Comparison of ENCODE assay signal across 18 cellular contexts in the genomic region with DNA sequence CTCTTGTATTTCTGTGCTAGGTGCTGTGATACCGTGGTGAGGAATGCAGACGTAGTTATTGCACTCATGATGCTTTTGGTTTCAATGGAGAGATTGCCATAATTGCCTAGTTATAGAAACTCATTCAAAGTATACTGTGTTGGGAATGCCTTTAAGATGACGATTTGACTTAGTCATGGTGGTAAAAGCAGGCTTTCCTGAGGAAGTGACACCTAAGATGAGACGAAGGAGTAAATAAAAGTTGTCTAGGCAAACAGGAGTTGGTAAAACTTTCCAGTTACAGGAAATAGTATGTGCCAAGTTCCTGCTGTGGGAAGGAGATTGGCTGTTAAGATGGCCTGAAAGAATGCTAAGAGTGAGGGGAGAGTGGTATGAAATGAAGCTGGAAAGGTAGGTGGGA. TPM values are rescaled to one million over a fixed set of nuclear protein-coding genes. Genes with fewer than 3 reads are reported as not detected.
DNase-seq lines count a peak whose midpoint lies in the region; ATAC-seq and TF ChIP-seq lines count a peak whose summit lies in the region.
"Had no signal": no experiment of that assay in that cellular context is flagged by ENCODE, and none has a peak within 500 bp of the region (broad histone marks: within the 10 kb centered on the region; RNA-seq: fewer than 3 reads in every experiment).

No MANE protein-coding gene starts in this region.

- no peak for DNase-seq in GM23338 (ENCODE audit: low spot score)
- peak; percentile 96 for DNase-seq in M059J (ENCODE audit: low read depth)
- peak; percentile 66 to 87 for DNase-seq in cardiac fibroblast (ENCODE audit: low read depth in 2 of 2)
- DNase-seq in mucosa of descending colon = no peak
- no peak for DNase-seq in RPMI8226
- DNase-seq in stimulated activated CD4-positive, alpha-beta T cell treated with anti-CD3 and anti-CD28 coated beads, Interleukin-12 subunit alpha, Interleukin-12 subunit beta, amount 100 ng/mL, for 4 hours = no peak
- DNase-seq in putamen (ENCODE audit: low spot score) = no peak
- DNase-seq in AG08395 (ENCODE audit: low spot score) = no peak
- DNase-seq: activated CD8-positive, alpha-beta memory T cell treated with anti-CD3 and anti-CD28 coated beads for 24 hours; activated effector memory CD4-positive, alpha-beta T cell treated with Interleukin-2 at 50 U/mL for 16 hours; CD4-positive, CD25-positive, alpha-beta regulatory T cell; heart right ventricle; naive B cell; NCI-H187 treated with DMSO at 0.1 percent for 48 hours; NCI-H82; SHP77; stimulated activated CD4-positive, alpha-beta T cell treated with anti-CD3 and anti-CD28 coated beads, Interleukin-4, amount 100 ng/mL, for 1 hour had no signal

- H3K4me3 Mint-ChIP-seq in GM23338 = no peak overlapping the region
- H3K4me3 Mint-ChIP-seq: brain; CD4-positive, CD25-positive, alpha-beta regulatory T cell; naive B cell had no signal

- peaks cover 3% of the 10 kb centered on the region for H3K27me3 Mint-ChIP-seq in GM23338 (ENCODE audit: insufficient read depth, low read depth, poor library complexity)
- H3K27me3 Mint-ChIP-seq: brain; CD4-positive, CD25-positive, alpha-beta regulatory T cell; naive B cell had no signal

- H2AFZ ChIP-seq in GM23338 = no peak overlapping the region

- no peak overlapping the region for H3K4me2 ChIP-seq in GM23338

- H3K36me3 ChIP-seq in GM23338 (ENCODE audit: insufficient read depth) (no peaks in the 10 kb centered on the region), mucosa of descending colon (ENCODE audit: low read depth) (no peaks in the 10 kb centered on the region)

- no peak for TF ChIP-seq CTCF in GM23338 (conservative IDR thresholded peaks at IDR 0.05; ENCODE audit: low read depth in 2 of 2)
- no peak for TF ChIP-seq CTCF in cardiac fibroblast (IDR thresholded peaks at IDR 0.05; ENCODE audit: low read depth, low read length)
- TF ChIP-seq CTCF in mucosa of descending colon (IDR thresholded peaks at IDR 0.05) = no peak

- H3K9me3 ChIP-seq in mucosa of descending colon = no peaks in the 10 kb centered on the region

- no peaks in the 10 kb centered on the region for H3F3A ChIP-seq in GM23338 (replicated peaks; ENCODE audit: low read depth)

- H3K27ac Mint-ChIP-seq in GM23338 = peak overlapping the region; percentile 25; the same call in 1 of the 2 replicates
- H3K27ac Mint-ChIP-seq: brain had no signal

- H3K27me3 ChIP-seq in GM23338 (ENCODE audit: insufficient read depth) = no peaks in the 10 kb centered on the region
- H3K27me3 ChIP-seq: heart right ventricle had no signal

- ATAC-seq in GM23338 (no peak), mucosa of descending colon (peak; percentile 75)
- ATAC-seq: heart right ventricle had no signal

- H3K4me1 Mint-ChIP-seq in GM23338 = peaks cover 6% of the 10 kb centered on the region; the same call in 2 of the 3 replicates

- no peaks in the 10 kb centered on the region for H3K9me2 ChIP-seq in GM23338 (ENCODE audit: insufficient read depth)

- intact Hi-C loops in mucosa of descending colon (cut with DNase I, micrococcal nuclease) = no loop called here

- H3K27ac ChIP-seq in GM23338 (ENCODE audit: low read depth) = no peak overlapping the region
- H3K27ac ChIP-seq: heart right ventricle had no signal

- no peaks in the 10 kb centered on the region for H4K20me1 ChIP-seq in GM23338 (replicated peaks; ENCODE audit: insufficient read depth)

- H3K9me3 Mint-ChIP-seq in GM23338 = no peaks in the 10 kb centered on the region
- H3K9me3 Mint-ChIP-seq: brain; CD4-positive, CD25-positive, alpha-beta regulatory T cell; naive B cell had no signal

- no peaks in the 10 kb centered on the region for H3K79me2 ChIP-seq in GM23338 (replicated peaks; ENCODE audit: insufficient read depth)

- H3K4me3 ChIP-seq in GM23338 (no peak overlapping the region), cardiac fibroblast (replicated peaks in 1 of 2; ENCODE audit: low read depth in 2 of 2, low read length in 2 of 2) (no peak overlapping the region), mucosa of descending colon (no peak overlapping the region)
- H3K4me3 ChIP-seq: heart right ventricle had no signal

- no peaks in the 10 kb centered on the region for H3K36me3 Mint-ChIP-seq in GM23338 (ENCODE audit: low read depth)

- H3K4me1 ChIP-seq in GM23338 (ENCODE audit: insufficient read depth) = no peaks in the 10 kb centered on the region
- H3K4me1 ChIP-seq in mucosa of descending colon (ENCODE audit: low read depth) = no peaks in the 10 kb centered on the region

TF ChIP-seq in GM23338, 12 proteins besides CTCF, POLR2A, EP300 and RAD21 (continues in another document):
- TF ChIP-seq, protein P1, sequence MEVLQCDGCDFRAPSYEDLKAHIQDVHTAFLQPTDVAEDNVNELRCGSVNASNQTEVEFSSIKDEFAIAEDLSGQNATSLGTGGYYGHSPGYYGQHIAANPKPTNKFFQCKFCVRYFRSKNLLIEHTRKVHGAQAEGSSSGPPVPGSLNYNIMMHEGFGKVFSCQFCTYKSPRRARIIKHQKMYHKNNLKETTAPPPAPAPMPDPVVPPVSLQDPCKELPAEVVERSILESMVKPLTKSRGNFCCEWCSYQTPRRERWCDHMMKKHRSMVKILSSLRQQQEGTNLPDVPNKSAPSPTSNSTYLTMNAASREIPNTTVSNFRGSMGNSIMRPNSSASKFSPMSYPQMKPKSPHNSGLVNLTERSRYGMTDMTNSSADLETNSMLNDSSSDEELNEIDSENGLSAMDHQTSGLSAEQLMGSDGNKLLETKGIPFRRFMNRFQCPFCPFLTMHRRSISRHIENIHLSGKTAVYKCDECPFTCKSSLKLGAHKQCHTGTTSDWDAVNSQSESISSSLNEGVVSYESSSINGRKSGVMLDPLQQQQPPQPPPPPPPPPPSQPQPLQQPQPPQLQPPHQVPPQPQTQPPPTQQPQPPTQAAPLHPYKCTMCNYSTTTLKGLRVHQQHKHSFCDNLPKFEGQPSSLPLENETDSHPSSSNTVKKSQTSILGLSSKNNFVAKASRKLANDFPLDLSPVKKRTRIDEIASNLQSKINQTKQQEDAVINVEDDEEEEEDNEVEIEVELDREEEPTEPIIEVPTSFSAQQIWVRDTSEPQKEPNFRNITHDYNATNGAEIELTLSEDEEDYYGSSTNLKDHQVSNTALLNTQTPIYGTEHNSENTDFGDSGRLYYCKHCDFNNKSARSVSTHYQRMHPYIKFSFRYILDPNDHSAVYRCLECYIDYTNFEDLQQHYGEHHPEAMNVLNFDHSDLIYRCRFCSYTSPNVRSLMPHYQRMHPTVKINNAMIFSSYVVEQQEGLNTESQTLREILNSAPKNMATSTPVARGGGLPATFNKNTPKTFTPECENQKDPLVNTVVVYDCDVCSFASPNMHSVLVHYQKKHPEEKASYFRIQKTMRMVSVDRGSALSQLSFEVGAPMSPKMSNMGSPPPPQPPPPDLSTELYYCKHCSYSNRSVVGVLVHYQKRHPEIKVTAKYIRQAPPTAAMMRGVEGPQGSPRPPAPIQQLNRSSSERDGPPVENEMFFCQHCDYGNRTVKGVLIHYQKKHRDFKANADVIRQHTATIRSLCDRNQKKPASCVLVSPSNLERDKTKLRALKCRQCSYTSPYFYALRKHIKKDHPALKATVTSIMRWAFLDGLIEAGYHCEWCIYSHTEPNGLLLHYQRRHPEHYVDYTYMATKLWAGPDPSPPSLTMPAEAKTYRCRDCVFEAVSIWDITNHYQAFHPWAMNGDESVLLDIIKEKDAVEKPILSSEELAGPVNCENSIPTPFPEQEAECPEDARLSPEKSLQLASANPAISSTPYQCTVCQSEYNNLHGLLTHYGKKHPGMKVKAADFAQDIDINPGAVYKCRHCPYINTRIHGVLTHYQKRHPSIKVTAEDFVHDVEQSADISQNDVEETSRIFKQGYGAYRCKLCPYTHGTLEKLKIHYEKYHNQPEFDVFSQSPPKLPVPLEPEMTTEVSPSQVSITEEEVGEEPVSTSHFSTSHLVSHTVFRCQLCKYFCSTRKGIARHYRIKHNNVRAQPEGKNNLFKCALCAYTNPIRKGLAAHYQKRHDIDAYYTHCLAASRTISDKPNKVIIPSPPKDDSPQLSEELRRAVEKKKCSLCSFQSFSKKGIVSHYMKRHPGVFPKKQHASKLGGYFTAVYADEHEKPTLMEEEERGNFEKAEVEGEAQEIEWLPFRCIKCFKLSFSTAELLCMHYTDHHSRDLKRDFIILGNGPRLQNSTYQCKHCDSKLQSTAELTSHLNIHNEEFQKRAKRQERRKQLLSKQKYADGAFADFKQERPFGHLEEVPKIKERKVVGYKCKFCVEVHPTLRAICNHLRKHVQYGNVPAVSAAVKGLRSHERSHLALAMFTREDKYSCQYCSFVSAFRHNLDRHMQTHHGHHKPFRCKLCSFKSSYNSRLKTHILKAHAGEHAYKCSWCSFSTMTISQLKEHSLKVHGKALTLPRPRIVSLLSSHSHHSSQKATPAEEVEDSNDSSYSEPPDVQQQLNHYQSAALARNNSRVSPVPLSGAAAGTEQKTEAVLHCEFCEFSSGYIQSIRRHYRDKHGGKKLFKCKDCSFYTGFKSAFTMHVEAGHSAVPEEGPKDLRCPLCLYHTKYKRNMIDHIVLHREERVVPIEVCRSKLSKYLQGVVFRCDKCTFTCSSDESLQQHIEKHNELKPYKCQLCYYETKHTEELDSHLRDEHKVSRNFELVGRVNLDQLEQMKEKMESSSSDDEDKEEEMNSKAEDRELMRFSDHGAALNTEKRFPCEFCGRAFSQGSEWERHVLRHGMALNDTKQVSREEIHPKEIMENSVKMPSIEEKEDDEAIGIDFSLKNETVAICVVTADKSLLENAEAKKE (CRISPR knock-in tag; IDR thresholded peaks at IDR 0.05) = no peak
- TF ChIP-seq EZH2 (IDR thresholded peaks at IDR 0.05; ENCODE audit: low read depth, unreplicated experiment) = no peak
- TF ChIP-seq JUNB (IDR thresholded peaks at IDR 0.05; ENCODE audit: unreplicated experiment) = no peak
- no peak for TF ChIP-seq STAT1 (IDR thresholded peaks at IDR 0.05; ENCODE audit: unreplicated experiment)
- no peak for TF ChIP-seq ZNF114 (CRISPR knock-in tag; IDR thresholded peaks at IDR 0.05)

RNA-seq across cellular contexts. Expression of gene FOCAD, which starts 48.1 kb away (rescaled TPM):
- 50.7 and 66.5 TPM in 2 replicates for total RNA-seq in GM23338 (2014; rRNA removed; shearing (Covaris generic))
- 11.8 and 13.7 TPM in 2 replicates for polyA plus RNA-seq in GM23338 (2016; fragmentation: Nextera tagmentation; extraction: Ambion mirVana)
- 36.2 and 39.6 TPM in 2 replicates for total RNA-seq in M059J (2014; rRNA removed; shearing (Covaris generic))
- total RNA-seq in mucosa of descending colon = 10 to 100 TPM; 26.6 to 30.3 (median 26.9) TPM

Comparison
In these comparisons a context has a peak if more than half of its experiments do, and no peak if none do; other contexts are left out.
1. DNase-seq: peak in M059J (single experiment) and cardiac fibroblast (2 of 2); none in GM23338 (single experiment), mucosa of descending colon (0 of 3), RPMI8226 (single experiment), stimulated activated CD4-positive, alpha-beta T cell treated with anti-CD3 and anti-CD28 coated beads, Interleukin-12 subunit alpha, Interleukin-12 subunit beta, amount 100 ng/mL, for 4 hours (single experiment), putamen (single experiment) and AG08395 (single experiment).